Comparison of ENCODE assay signal across 8 cellular contexts in genomic region chr1:1273152-1273534, GRCh38. TPM values are rescaled to one million over a fixed set of nuclear protein-coding genes. Genes with fewer than 3 reads are reported as not detected.
DNase-seq lines count a peak whose midpoint lies in the region; ATAC-seq and TF ChIP-seq lines count a peak whose summit lies in the region.

No MANE protein-coding gene starts in this region.

- H3K36me3 ChIP-seq in brain microvascular endothelial cell (replicated peaks) (peaks cover 11% of the 10 kb centered on the region), mesendoderm (ENCODE audit: control insufficient read depth, insufficient read depth, low read length) (peaks cover 1% of the 10 kb centered on the region)

- H2AK5ac ChIP-seq in mesendoderm (ENCODE audit: low read length) = no peak overlapping the region

- H2BK5ac ChIP-seq in mesendoderm (ENCODE audit: low read length) = no peak overlapping the region

- peak overlapping the region; percentile 75 for H3K18ac ChIP-seq in mesendoderm (ENCODE audit: low read length)

- H3K4ac ChIP-seq in mesendoderm (ENCODE audit: low read depth, low read length) = peak overlapping the region; percentile 74

- H3K4me3 ChIP-seq in brain microvascular endothelial cell (ENCODE audit: low read depth, low read length) (peak overlapping the region; percentile 80), mesendoderm (ENCODE audit: low read length) (peak overlapping the region; percentile 95)

- H3K4me2 ChIP-seq in mesendoderm (ENCODE audit: low read length) = peak overlapping the region; percentile 84

- H3K79me1 ChIP-seq in mesendoderm (ENCODE audit: low read length) = peaks cover 28% of the 10 kb centered on the region

- no peak for DNase-seq in brain microvascular endothelial cell
- DNase-seq in mesendoderm = no peak
- no peak for DNase-seq in RPMI8226
- no peak for DNase-seq in SKM-1 treated with dmso at 0.1 percent for 144 hours (lab: John Stamatoyannopoulos, UW; ENCODE audit: unreplicated experiment)
- no peak for DNase-seq in NK-92 treated with Interleukin-12 subunit alpha and Interleukin-12 subunit beta, amount 100 ng/mL, for 24 hours (lab: John Stamatoyannopoulos, UW)
- DNase-seq in GM10248 (ENCODE audit: extremely low spot score) = no peak

- H3K27ac ChIP-seq in brain microvascular endothelial cell (peak overlapping the region; percentile 88), mesendoderm (ENCODE audit: low read depth, low read length) (no peak overlapping the region)

- peaks cover 41% of the 10 kb centered on the region for H3K79me2 ChIP-seq in mesendoderm (ENCODE audit: control insufficient read depth, insufficient read depth, low read length)

- peak overlapping the region; percentile 96 for H3K9ac ChIP-seq in mesendoderm (ENCODE audit: low read length)

- in situ Hi-C loops in brain microvascular endothelial cell (cut with HindIII; ENCODE audit: low pct_ligation_motif_present, low sequenced_read_pairs) = no loop called here

- H4K8ac ChIP-seq in mesendoderm (ENCODE audit: low read depth, low read length) = no peak overlapping the region

- H2BK15ac ChIP-seq in mesendoderm (replicated peaks; ENCODE audit: low read depth) = no peak overlapping the region

- ATAC-seq in GM19324 (IDR thresholded peaks at IDR 0.05; ENCODE audit: low FRiP score, unreplicated experiment) (peak; percentile 4), HG03439 (IDR thresholded peaks at IDR 0.05; ENCODE audit: unreplicated experiment) (peak; percentile 21)

- H2BK120ac ChIP-seq in mesendoderm (ENCODE audit: low read depth, low read length) = no peak overlapping the region

- H3K27me3 ChIP-seq in brain microvascular endothelial cell (replicated peaks) = no peaks in the 10 kb centered on the region
- H3K27me3 ChIP-seq in mesendoderm (ENCODE audit: insufficient read depth, low read length, poor library complexity) = no peaks in the 10 kb centered on the region

- peak overlapping the region; percentile 98 for H3K56ac ChIP-seq in mesendoderm (ENCODE audit: low read length)

- H3K4me1 ChIP-seq in mesendoderm (ENCODE audit: control insufficient read depth, low read depth, low read length) = peaks cover 5% of the 10 kb centered on the region

- POLR2A ChIA-PET in GM10248 (lab: Yijun Ruan, JAX) = interaction anchor here (0.6 kb wide), 1 partner anchor 148 kb away, joined by 5 read pairs; no protein-coding TSS in a partner anchor

- no peak overlapping the region for H4K5ac ChIP-seq in mesendoderm (ENCODE audit: low read length)

- no peak for TF ChIP-seq CTCF in brain microvascular endothelial cell (IDR thresholded peaks at IDR 0.05; ENCODE audit: low read depth, low read length, missing control alignments)
- no peak for TF ChIP-seq CTCF in GM10248 (IDR thresholded peaks at IDR 0.05; ENCODE audit: control extremely low read depth, extremely low read depth, low read depth, missing control alignments)

- no peak overlapping the region for H3K23ac ChIP-seq in mesendoderm (ENCODE audit: low read length)

- CTCF ChIA-PET in GM10248 (lab: Yijun Ruan, JAX) = interaction anchor here (1.3 kb wide), 1 partner anchor 99 kb away, joined by 3 read pairs; no protein-coding TSS in a partner anchor

- no CpG with 5 or more reads among the region's 39 CpGs for WGBS in mesendoderm (ENCODE audit: extremely low coverage, insufficient coverage, low lambda C conversion rate)

RNA-seq across cellular contexts. Expression of gene UBE2J2, which starts 0.5 kb away (rescaled TPM):
- polyA plus RNA-seq in mesendoderm (2013, experiment 1 of 2) = 48.5 TPM
- 47.9 TPM for polyA plus RNA-seq in mesendoderm (2013, experiment 2 of 2)

RNA-seq across cellular contexts. Expression of gene SCNN1D, which starts 7.1 kb away (rescaled TPM):
- 0.29 TPM for polyA plus RNA-seq in mesendoderm (2013, experiment 1 of 2)
- polyA plus RNA-seq in mesendoderm (2013, experiment 2 of 2) = 0.27 TPM

RNA-seq across cellular contexts. Expression of gene C1QTNF12, which starts 26.6 kb away (rescaled TPM):
- 1.9 TPM for polyA plus RNA-seq in mesendoderm (2013, experiment 1 of 2)
- polyA plus RNA-seq in mesendoderm (2013, experiment 2 of 2) = 1.6 TPM

RNA-seq across cellular contexts. Expression of gene ACAP3, which starts 34.6 kb away (rescaled TPM):
- 7.8 TPM for polyA plus RNA-seq in mesendoderm (2013, experiment 1 of 2)
- polyA plus RNA-seq in mesendoderm (2013, experiment 2 of 2) = 8.1 TPM

RNA-seq across cellular contexts. Expression of gene PUSL1, which starts 35.3 kb away (rescaled TPM):
- polyA plus RNA-seq in mesendoderm (2013, experiment 1 of 2) = 24.0 TPM
- 25.0 TPM for polyA plus RNA-seq in mesendoderm (2013, experiment 2 of 2)
